ENCODE assay signal across 28 cellular contexts in the genomic region with DNA sequence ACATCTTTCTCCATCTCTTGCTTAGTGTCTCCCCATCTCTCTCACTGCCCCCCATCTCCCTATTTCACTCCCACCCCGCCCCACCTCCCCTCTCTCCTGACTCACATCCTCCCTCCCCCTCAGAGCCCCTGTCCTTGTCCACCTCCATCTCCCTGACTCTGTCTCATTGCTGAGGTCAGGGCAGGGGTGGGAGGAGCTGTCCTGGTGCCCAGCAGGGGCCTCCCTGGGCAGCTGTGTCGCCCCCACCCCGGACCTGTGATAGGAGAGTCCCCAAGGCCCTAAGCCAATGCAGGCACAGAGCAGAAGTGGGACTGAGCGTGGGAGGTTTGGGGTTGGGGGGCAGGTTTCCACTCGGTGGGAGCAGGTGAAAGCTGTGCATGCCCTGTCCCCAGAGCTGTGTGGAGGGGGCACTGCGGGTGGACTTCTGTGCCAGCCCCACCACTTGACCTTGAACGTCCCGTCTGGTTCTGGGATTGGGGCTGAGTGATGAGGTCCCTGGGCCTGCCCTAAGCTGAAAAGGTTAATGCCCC.
DNase-seq lines count a peak whose midpoint lies in the region; ATAC-seq, FAIRE-seq and TF ChIP-seq lines count a peak whose summit lies in the region.
"Had no signal": no experiment of that assay in that cellular context is flagged by ENCODE, and none has a peak within 500 bp of the region (broad histone marks: within the 10 kb centered on the region; RNA-seq: fewer than 3 reads in every experiment).

No MANE protein-coding gene starts in this region.

- intact Hi-C loops in cardiac septum (cut with DNase I) (no loop called here), heart right ventricle (cut with DNase I) (no loop called here), lower lobe of right lung (cut with DNase I) (no loop called here)

- 71 to 77% methylated on average over 8 of the region's 8 CpGs for WGBS in heart right ventricle, 2 donors

- no peak overlapping the region for H3K27ac ChIP-seq in heart right ventricle
- no peak overlapping the region for H3K27ac ChIP-seq in coronary artery
- H3K27ac ChIP-seq in lower lobe of right lung = no peak overlapping the region
- H3K27ac ChIP-seq: BLaER1, SK-N-MC had no signal

- H3K36me3 ChIP-seq in heart right ventricle (no peaks in the 10 kb centered on the region), lower lobe of right lung (no peaks in the 10 kb centered on the region)
- H3K36me3 ChIP-seq: BLaER1 had no signal

- ATAC-seq in heart right ventricle (no peak), lower lobe of right lung (no peak)
- ATAC-seq: HepG2, K562, PC-3 had no signal

- H3K4me3 ChIP-seq in heart right ventricle (no peak overlapping the region), coronary artery (no peak overlapping the region), lower lobe of right lung (no peak overlapping the region)
- H3K4me3 ChIP-seq: BLaER1, K562, SK-N-MC had no signal

- peak; percentile 22 for DNase-seq in cardiac septum (ENCODE audit: low spot score)
- DNase-seq in heart right ventricle = no peak
- peak; percentile 49 for DNase-seq in coronary artery (ENCODE audit: low spot score)
- DNase-seq in lower lobe of right lung = peak; percentile 14
- no peak for DNase-seq in urothelium cell line (ENCODE audit: low spot score)
- DNase-seq in activated T-cell treated with anti-CD3 and anti-CD28 coated beads, Interleukin-2, amount 50 U/mL, for 1 hour = no peak
- no peak for DNase-seq in NCI-H2227 (lab: John Stamatoyannopoulos, UW; ENCODE audit: unreplicated experiment)
- no peak for DNase-seq in superior temporal gyrus (ENCODE audit: extremely low spot score)
- DNase-seq: CD4-positive, CD25-positive, alpha-beta regulatory T cell; DMS153; DND-41; Kasumi-1; NCI-H1105; NCI-H1436 treated with DMSO at 0.1 percent for 48 hours; NCI-H1930; NCI-H2107; NCI-H446 treated with DMSO at 0.1 percent for 48 hours; NCI-H526; NCI-H82; NK-92 treated with Interleukin-12 subunit alpha and Interleukin-12 subunit beta, amount 100 ng/mL, for 24 hours; PC-3; RPMI8226; SIG-M5 had no signal

- H3K27me3 ChIP-seq in heart right ventricle (peaks cover 0 to 7% (median 0%) of the 10 kb centered on the region in 7 donors), lower lobe of right lung (ENCODE audit: low read depth) (peaks cover 4% of the 10 kb centered on the region)
- H3K27me3 ChIP-seq: BLaER1 had no signal

- TF ChIP-seq CTCF in heart right ventricle (IDR thresholded peaks at IDR 0.05) (no peak), coronary artery (IDR thresholded peaks at IDR 0.05) (no peak), lower lobe of right lung (IDR thresholded peaks at IDR 0.05) (no peak)

- H3K4me1 ChIP-seq in heart right ventricle (no peaks in the 10 kb centered on the region), lower lobe of right lung (no peaks in the 10 kb centered on the region)

- peak; percentile 93 for FAIRE-seq in urothelium cell line (lab: Jason Lieb, UNC)
- FAIRE-seq: H54, HepG2, K562 had no signal

- H3K9me3 ChIP-seq in heart right ventricle (no peaks in the 10 kb centered on the region), lower lobe of right lung (no peaks in the 10 kb centered on the region)
- H3K9me3 ChIP-seq: BLaER1 had no signal

Comparison
In these comparisons a context has a peak if more than half of its experiments do, and no peak if none do; other contexts are left out.
1. DNase-seq: peak in cardiac septum (single experiment), coronary artery (single experiment) and lower lobe of right lung (single experiment); none in heart right ventricle (0 of 2), urothelium cell line (single experiment), activated T-cell treated with anti-CD3 and anti-CD28 coated beads, Interleukin-2, amount 50 U/mL, for 1 hour (single experiment), NCI-H2227 (single experiment) and superior temporal gyrus (single experiment).